Comparison of ENCODE assay signal across 8 cellular contexts in the genomic region with DNA sequence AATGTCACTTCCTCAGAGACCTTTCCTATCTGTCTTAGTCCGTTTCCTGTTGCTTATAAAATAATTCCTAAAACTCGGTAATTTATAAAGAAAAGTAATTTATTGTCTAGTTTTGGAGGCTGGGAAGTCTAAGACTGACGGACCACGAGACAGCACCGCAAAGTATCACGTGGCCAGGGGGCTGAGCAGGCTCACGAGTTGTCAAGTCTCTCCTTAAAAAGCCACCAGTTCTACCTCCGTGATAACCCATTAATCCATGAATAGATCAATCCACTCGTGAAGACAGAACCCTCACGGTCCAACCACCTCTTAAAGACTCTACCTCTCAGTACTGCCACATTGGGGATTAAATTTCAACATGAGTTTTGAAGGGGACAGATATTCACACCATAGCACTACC.
DNase-seq lines count a peak whose midpoint lies in the region; ATAC-seq lines count a peak whose summit lies in the region.

No MANE protein-coding gene starts in this region.

- peaks cover 41% of the 10 kb centered on the region for H3K4me1 ChIP-seq in neuron (ENCODE audit: insufficient read depth, low read length)

- peaks cover 9% of the 10 kb centered on the region for H3K36me3 ChIP-seq in neuron (ENCODE audit: insufficient read depth, low read length)

- peak overlapping the region; percentile 96 for H3K4me3 ChIP-seq in neuron (ENCODE audit: low read length)

- H3K27me3 ChIP-seq in neuron (ENCODE audit: insufficient read depth, low read length): no peaks in the 10 kb centered on the region

- peak overlapping the region; percentile 78 for H2AFZ ChIP-seq in neuron (ENCODE audit: low read depth, low read length)

- peak; percentile 51 for DNase-seq in activated CD8-positive, alpha-beta memory T cell treated with anti-CD3 and anti-CD28 coated beads, Interleukin-2, amount 50 U/mL, for 4 hours
- DNase-seq in activated CD8-positive, alpha-beta memory T cell treated with anti-CD3 and anti-CD28 coated beads for 24 hours: no peak
- DNase-seq in T-helper 22 cell (ENCODE audit: low read depth) (peak; percentile 29), NCI-H1417 treated with DMSO at 0.1 percent for 48 hours (lab: John Stamatoyannopoulos, UW) (no peak), SKM-1 (lab: John Stamatoyannopoulos, UW; ENCODE audit: unreplicated experiment) (no peak)
- peak; percentile 13 for DNase-seq in effector CD8-positive, alpha-beta T cell (lab: John Stamatoyannopoulos, UW)

- no peaks in the 10 kb centered on the region for H3K9me3 ChIP-seq in neuron (ENCODE audit: low read length)

- ATAC-seq in HG03097 (IDR thresholded peaks at IDR 0.05; ENCODE audit: low FRiP score, unreplicated experiment): no peak

Comparison
In these comparisons a context has a peak if more than half of its experiments do, and no peak if none do; other contexts are left out.
1. DNase-seq: peak in activated CD8-positive, alpha-beta memory T cell treated with anti-CD3 and anti-CD28 coated beads, Interleukin-2, amount 50 U/mL, for 4 hours (single experiment), T-helper 22 cell (single experiment) and effector CD8-positive, alpha-beta T cell (single experiment); none in activated CD8-positive, alpha-beta memory T cell treated with anti-CD3 and anti-CD28 coated beads for 24 hours (single experiment), NCI-H1417 treated with DMSO at 0.1 percent for 48 hours (single experiment) and SKM-1 (single experiment).